In the genomic region with DNA sequence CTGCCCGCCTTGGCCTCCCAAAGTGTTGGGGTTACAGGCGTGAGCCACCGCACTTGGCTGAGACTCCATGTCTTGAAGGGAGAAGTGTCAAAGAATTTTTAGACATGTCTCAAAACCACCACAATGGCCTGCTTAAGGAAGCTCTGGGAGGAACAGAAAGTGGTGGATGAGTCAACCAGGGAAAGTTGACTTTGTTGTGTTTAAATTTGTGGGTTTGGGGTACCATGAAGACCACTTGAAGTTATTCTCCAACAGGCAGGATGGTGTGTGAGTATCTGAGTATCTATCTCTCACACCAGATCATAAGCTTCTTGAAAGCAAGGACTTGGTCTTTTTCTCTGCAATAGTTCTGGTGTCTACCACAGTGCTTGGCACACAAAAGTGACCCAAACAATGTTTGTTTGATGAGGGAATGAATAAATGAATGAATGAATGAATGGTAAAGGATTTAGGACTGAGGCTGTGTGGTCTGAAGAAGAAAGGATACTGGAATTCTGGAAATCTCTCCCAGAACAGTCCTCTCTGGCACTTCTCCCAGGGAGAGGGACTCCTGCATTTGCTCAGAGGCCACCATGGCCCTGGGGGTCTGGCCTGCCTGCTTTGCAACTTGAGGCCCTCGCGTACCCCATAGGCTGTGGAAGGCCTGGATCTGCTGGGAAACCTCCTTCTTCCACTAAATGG, we compare ENCODE assay signal across 11 cellular contexts.
DNase-seq lines count a peak whose midpoint lies in the region; ATAC-seq, FAIRE-seq and TF ChIP-seq lines count a peak whose summit lies in the region.
"Had no signal": no experiment of that assay in that cellular context is flagged by ENCODE, and none has a peak within 500 bp of the region (broad histone marks: within the 10 kb centered on the region; RNA-seq: fewer than 3 reads in every experiment).

No MANE protein-coding gene starts in this region.

- TF ChIP-seq POLR2A in HepG2 (IDR thresholded peaks at IDR 0.05; ENCODE audit: insufficient read depth in 1 of 2, low read depth in 2 of 2, low read length in 2 of 2) (no peak), upper lobe of left lung (IDR thresholded peaks at IDR 0.05) (no peak), ovary (IDR thresholded peaks at IDR 0.05) (no peak)

- in situ Hi-C loops in HepG2 (cut with HindIII; ENCODE audit: extremely low pct_ligation_motif_present, low pct_unique_long_range_greater_than_20kb) = no loop called here

- TF ChIP-seq CTCF in liver (IDR thresholded peaks at IDR 0.05; ENCODE audit: low read depth, low read length, missing input control) (no peak), HepG2 (CRISPR knock-in tag; IDR thresholded peaks at IDR 0.05) (no peak), upper lobe of left lung (IDR thresholded peaks at IDR 0.05) (no peak), WERI-Rb-1 (IDR thresholded peaks at IDR 0.05; ENCODE audit: low read depth, low read length) (no peak), endodermal cell (conservative IDR thresholded peaks at IDR 0.05) (no peak), ovary (IDR thresholded peaks at IDR 0.05) (no peak)

- H3K27me3 ChIP-seq in liver (ENCODE audit: control insufficient read depth in 4 of 4, insufficient read depth in 4 of 4, low read length in 3 of 4) (no peaks in the 10 kb centered on the region), HepG2 (ENCODE audit: control insufficient read depth in 1 of 2, insufficient read depth in 2 of 2, low read length in 2 of 2) (no peaks in the 10 kb centered on the region; a peak in 1 of 5 replicates), upper lobe of left lung (no peaks in the 10 kb centered on the region), WERI-Rb-1 (ENCODE audit: insufficient read depth, low read depth, severe bottlenecking) (no peaks in the 10 kb centered on the region), endodermal cell (ENCODE audit: control insufficient read depth, insufficient read depth, low read length, poor library complexity, severe bottlenecking) (no peaks in the 10 kb centered on the region), ovary (no peaks in the 10 kb centered on the region)

- H2AFZ ChIP-seq in HepG2 (ENCODE audit: low read length) = no peak overlapping the region

- H3K36me3 ChIP-seq in liver (ENCODE audit: control insufficient read depth in 4 of 4, insufficient read depth in 3 of 4, low read depth in 1 of 4, low read length in 3 of 4) (no peaks in the 10 kb centered on the region), HepG2 (replicated peaks in 1 of 2; ENCODE audit: control insufficient read depth in 1 of 2, insufficient read depth in 2 of 2, low read length in 2 of 2) (no peaks in the 10 kb centered on the region), upper lobe of left lung (no peaks in the 10 kb centered on the region), WERI-Rb-1 (no peaks in the 10 kb centered on the region), endodermal cell (ENCODE audit: control insufficient read depth, insufficient read depth, low read length) (no peaks in the 10 kb centered on the region), ovary (no peaks in the 10 kb centered on the region)

- intact Hi-C loops in HepG2 (cut with micrococcal nuclease; ENCODE audit: unreplicated experiment) (no loop called here), ovary (cut with DNase I) (no loop called here)

- H3K79me2 ChIP-seq in HepG2 (ENCODE audit: insufficient read depth, low read length) = no peaks in the 10 kb centered on the region

- peaks cover 11% of the 10 kb centered on the region for H3K27me3 Mint-ChIP-seq in activated naive CD8-positive, alpha-beta T cell treated with anti-CD3 and anti-CD28 coated beads, Interleukin-2, amount 10 ng/mL, durations not matched to agents 7 days and 5 days
- no peaks in the 10 kb centered on the region for H3K27me3 Mint-ChIP-seq in endodermal cell (ENCODE audit: insufficient read depth)

- H3K4me3 Mint-ChIP-seq in activated naive CD8-positive, alpha-beta T cell treated with anti-CD3 and anti-CD28 coated beads, Interleukin-2, amount 10 ng/mL, durations not matched to agents 7 days and 5 days = peak overlapping the region; percentile 31
- H3K4me3 Mint-ChIP-seq in endodermal cell = no peak overlapping the region

- WGBS in liver = 80% methylated on average over 5 of the region's 5 CpGs
- WGBS in HepG2 (ENCODE audit: low lambda C conversion rate) = 73% methylated on average over 5 of the region's 5 CpGs
- WGBS in upper lobe of left lung, 2 donors = 68 to 79% methylated on average over 5 of the region's 5 CpGs
- 88 to 97% methylated on average over 5 of the region's 5 CpGs for WGBS in endodermal cell (ENCODE audit: insufficient coverage in 1 of 2, insufficient read length in 1 of 2), 2 experiments
- WGBS in ovary, 3 donors = 83 to 87% (median 86%) methylated on average over 5 of the region's 5 CpGs

- DNase-seq in HepG2 (ENCODE audit: low spot score) (no peak), upper lobe of left lung (no peak), WERI-Rb-1 (no peak), endodermal cell (no peak), ovary (no peak)
- no peak for DNase-seq in activated naive CD8-positive, alpha-beta T cell treated with anti-CD3 and anti-CD28 coated beads, Interleukin-2, amount 10 ng/mL, durations not matched to agents 7 days and 5 days
- DNase-seq: stimulated activated CD4-positive, alpha-beta T cell treated with anti-CD3 and anti-CD28 coated beads, Interleukin-2, amount 100 ng/mL, for 24 hours had no signal

- H3K9me3 ChIP-seq in liver (ENCODE audit: control insufficient read depth in 4 of 4, low read length in 3 of 4) (no peaks in the 10 kb centered on the region), HepG2 (ENCODE audit: low read length) (no peaks in the 10 kb centered on the region), upper lobe of left lung (no peaks in the 10 kb centered on the region), WERI-Rb-1 (ENCODE audit: severe bottlenecking) (no peaks in the 10 kb centered on the region), endodermal cell (ENCODE audit: control insufficient read depth, low read length) (no peaks in the 10 kb centered on the region), ovary (no peaks in the 10 kb centered on the region)

- no peak for FAIRE-seq in HepG2 (lab: Jason Lieb, UNC)

- BruUV-seq in HepG2 (replicated peaks; lab: Mats Ljungman, UMichigan) = no TSS peak

- no peak for TF ChIP-seq EP300 in HepG2 (IDR thresholded peaks at IDR 0.05; ENCODE audit: low read depth in 2 of 2, low read length in 2 of 2)
- TF ChIP-seq EP300 in HepG2 (CRISPR knock-in tag; IDR thresholded peaks at IDR 0.05; ENCODE audit: borderline replicate concordance) = no peak
- no peak for TF ChIP-seq EP300 in upper lobe of left lung (IDR thresholded peaks at IDR 0.05)
- TF ChIP-seq EP300 in ovary (IDR thresholded peaks at IDR 0.05) = no peak

- H3K27ac Mint-ChIP-seq in activated naive CD8-positive, alpha-beta T cell treated with anti-CD3 and anti-CD28 coated beads, Interleukin-2, amount 10 ng/mL, durations not matched to agents 7 days and 5 days = peak overlapping the region; percentile 82
- no peak overlapping the region for H3K27ac Mint-ChIP-seq in endodermal cell

- peaks cover 5% of the 10 kb centered on the region for H3K36me3 Mint-ChIP-seq in activated naive CD8-positive, alpha-beta T cell treated with anti-CD3 and anti-CD28 coated beads, Interleukin-2, amount 10 ng/mL, durations not matched to agents 7 days and 5 days
- H3K36me3 Mint-ChIP-seq in endodermal cell (ENCODE audit: low read depth) = no peaks in the 10 kb centered on the region

- H3K4me3 ChIP-seq in liver (ENCODE audit: low read depth in 1 of 3, low read length in 3 of 3) = no peak overlapping the region
- H3K4me3 ChIP-seq in HepG2 (replicated peaks in 1 of 3; ENCODE audit: insufficient read depth in 1 of 3, low read depth in 2 of 3, low read length in 3 of 3) = no peak overlapping the region
- H3K4me3 ChIP-seq in upper lobe of left lung = no peak overlapping the region
- no peak overlapping the region for H3K4me3 ChIP-seq in WERI-Rb-1 (ENCODE audit: low read depth, low read length)
- H3K4me3 ChIP-seq in endodermal cell (ENCODE audit: low read length) = no peak overlapping the region
- H3K4me3 ChIP-seq in ovary = no peak overlapping the region

- peak overlapping the region; percentile 42 to 62 for H3K27ac ChIP-seq in liver (ENCODE audit: low read depth in 1 of 2, low read length in 2 of 2)
- H3K27ac ChIP-seq in HepG2 (ENCODE audit: extremely low read length, insufficient read depth, low read length) = no peak overlapping the region
- peak overlapping the region; percentile 59 to 81 (median 69) for H3K27ac ChIP-seq in upper lobe of left lung
- H3K27ac ChIP-seq in WERI-Rb-1 = no peak overlapping the region
- no peak overlapping the region for H3K27ac ChIP-seq in endodermal cell (ENCODE audit: low read depth, low read length)
- H3K27ac ChIP-seq in ovary = no peak overlapping the region
- H3K27ac ChIP-seq: C4-2B, KMS-11 had no signal

- H3K4me2 ChIP-seq in HepG2 (ENCODE audit: low read depth, low read length) = no peak overlapping the region
- H3K4me2 ChIP-seq: KMS-11 had no signal

- peaks cover 1% of the 10 kb centered on the region for H3K9me3 Mint-ChIP-seq in activated naive CD8-positive, alpha-beta T cell treated with anti-CD3 and anti-CD28 coated beads, Interleukin-2, amount 10 ng/mL, durations not matched to agents 7 days and 5 days
- H3K9me3 Mint-ChIP-seq in endodermal cell = no peaks in the 10 kb centered on the region

- TF ChIP-seq RAD21 in liver (IDR thresholded peaks at IDR 0.05) (no peak), HepG2 (CRISPR knock-in tag; IDR thresholded peaks at IDR 0.05) (no peak)

- POLR2A ChIA-PET in HepG2 (lab: Yijun Ruan, JAX) = no interaction called here
- POLR2A ChIA-PET in activated naive CD8-positive, alpha-beta T cell treated with anti-CD3 and anti-CD28 coated beads, Interleukin-2, amount 10 ng/mL, durations not matched to agents 7 days and 5 days (lab: Charles Lee) = interaction anchor here (0.5 to 1.3 kb wide), 2 partner anchors 181 to 300 kb away, joined by 3 read pairs; no protein-coding TSS in a partner anchor

- no peaks in the 10 kb centered on the region for H4K20me1 ChIP-seq in HepG2 (ENCODE audit: insufficient read depth, low read length)

- H3K9ac ChIP-seq in liver (ENCODE audit: low read depth in 1 of 2, low read length in 2 of 2) (no peak overlapping the region), HepG2 (ENCODE audit: insufficient read depth, low read depth, low read length) (no peak overlapping the region), endodermal cell (ENCODE audit: extremely low read depth, low read length, poor library complexity, severe bottlenecking) (no peak overlapping the region)
- H3K9ac ChIP-seq: KMS-11 had no signal

- peaks cover 30% of the 10 kb centered on the region for H3K4me1 Mint-ChIP-seq in activated naive CD8-positive, alpha-beta T cell treated with anti-CD3 and anti-CD28 coated beads, Interleukin-2, amount 10 ng/mL, durations not matched to agents 7 days and 5 days
- H3K4me1 Mint-ChIP-seq in endodermal cell = no peaks in the 10 kb centered on the region

- CTCF ChIA-PET in HepG2 (lab: Yijun Ruan, JAX; ENCODE audit: low intra/inter-chr PET ratio, low total read pairs) = no interaction called here

- H3K4me1 ChIP-seq in liver (ENCODE audit: control insufficient read depth in 4 of 4, insufficient read depth in 4 of 4, low read length in 3 of 4) (peaks cover 0 to 10% (median 7%) of the 10 kb centered on the region in 4 donors), HepG2 (ENCODE audit: insufficient read depth, low read length) (no peaks in the 10 kb centered on the region), upper lobe of left lung (peaks cover 19 to 31% (median 27%) of the 10 kb centered on the region in 4 donors), endodermal cell (ENCODE audit: control insufficient read depth, insufficient read depth, low read length) (no peaks in the 10 kb centered on the region), ovary (ENCODE audit: insufficient read depth) (peaks cover 5% of the 10 kb centered on the region)

- ATAC-seq in HepG2 = no peak
- ATAC-seq in HG03159 (IDR thresholded peaks at IDR 0.05; ENCODE audit: unreplicated experiment) = peak; percentile 29
- peak; percentile 37 for ATAC-seq in activated naive CD8-positive, alpha-beta T cell treated with anti-CD3 and anti-CD28 coated beads, Interleukin-2, amount 10 ng/mL, durations not matched to agents 7 days and 5 days (ENCODE audit: low read depth)
- ATAC-seq in upper lobe of left lung (ENCODE audit: low FRiP score in 2 of 2) = no peak

Comparison
In these comparisons a context has a peak if more than half of its experiments do, and no peak if none do; other contexts are left out.
1. H3K27ac ChIP-seq: peak in liver (2 of 2) and upper lobe of left lung (4 of 4); none in HepG2 (single experiment), WERI-Rb-1 (single experiment), endodermal cell (single experiment) and ovary (0 of 2).
2. ATAC-seq: peak in HG03159 (single experiment) and activated naive CD8-positive, alpha-beta T cell treated with anti-CD3 and anti-CD28 coated beads, Interleukin-2, amount 10 ng/mL, durations not matched to agents 7 days and 5 days (single experiment); none in HepG2 (single experiment) and upper lobe of left lung (0 of 2).